ENCODE assay signal across 8 cellular contexts in the genomic region with DNA sequence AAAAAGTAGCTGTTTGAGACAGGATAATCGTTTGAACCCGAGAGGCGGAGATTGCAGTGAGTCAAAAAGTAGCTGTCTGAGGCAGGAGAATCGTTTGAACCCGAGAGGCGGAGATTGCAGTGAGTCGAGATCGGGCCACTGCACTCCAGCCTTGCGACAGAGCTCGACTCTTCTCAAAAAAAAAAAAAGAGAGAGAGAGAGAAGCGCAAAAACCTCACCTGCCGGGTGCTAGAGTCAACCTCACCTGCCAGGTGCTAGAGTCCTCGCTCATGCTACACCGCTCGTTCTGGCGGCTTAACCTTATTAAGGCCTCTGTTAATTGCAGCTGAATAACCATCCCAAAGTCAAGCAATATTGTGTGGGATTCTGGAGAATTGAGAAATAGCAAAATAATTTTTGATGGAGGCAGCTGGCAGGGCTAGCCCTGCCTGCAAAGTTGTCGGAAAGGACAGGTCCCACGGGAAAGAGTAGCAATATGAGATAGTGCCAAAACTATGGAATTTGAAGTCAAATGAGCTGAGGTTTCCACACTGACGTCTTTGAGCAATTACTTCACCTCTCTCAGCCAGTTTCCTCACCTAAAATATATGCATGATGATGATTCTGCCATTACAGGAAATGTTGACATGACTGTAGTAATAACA. TPM values are rescaled to one million over a fixed set of nuclear protein-coding genes. Genes with fewer than 3 reads are reported as not detected.
A peak's percentile ranks its signal among the peaks of the same experiment; 100 is the strongest.
DNase-seq lines count a peak whose midpoint lies in the region; ATAC-seq and TF ChIP-seq lines count a peak whose summit lies in the region.

No MANE protein-coding gene starts in this region.

- DNase-seq in DMS53 (lab: John Stamatoyannopoulos, UW) (peak; percentile 86), NCI-H1105 treated with DMSO at 0.1 percent for 48 hours (lab: John Stamatoyannopoulos, UW) (peak; percentile 57), neuronal stem cell (ENCODE audit: low spot score) (no peak), hippocampal formation (lab: John Stamatoyannopoulos, UW) (no peak), NCI-H187 (lab: John Stamatoyannopoulos, UW) (no peak)

- peaks cover 22 to 25% of the 10 kb centered on the region in 2 donors for H3K4me1 ChIP-seq in duodenal mucosa (ENCODE audit: control insufficient read depth in 1 of 2, insufficient read depth in 2 of 2, low read length in 2 of 2)
- peaks cover 13 to 17% of the 10 kb centered on the region in 2 donors for H3K4me1 ChIP-seq in neuronal stem cell (ENCODE audit: control insufficient read depth in 2 of 2, insufficient read depth in 1 of 2, low read depth in 1 of 2, low read length in 2 of 2)

- no peak for TF ChIP-seq POLR2A in GM18505 (IDR thresholded peaks at IDR 0.05; ENCODE audit: borderline replicate concordance, extremely low read depth, insufficient read depth, insufficient read length)

- H3K27ac ChIP-seq in duodenal mucosa (ENCODE audit: low read depth, low read length) (no peak overlapping the region), neuronal stem cell (replicated peaks; ENCODE audit: low read length) (no peak overlapping the region)

- H3K4ac ChIP-seq in neuronal stem cell (ENCODE audit: low read length) = no peak overlapping the region

- ATAC-seq in GM18858 (IDR thresholded peaks at IDR 0.05; ENCODE audit: unreplicated experiment) (no peak), GM18505 (IDR thresholded peaks at IDR 0.05; ENCODE audit: unreplicated experiment) (no peak)

- no peak overlapping the region for H3K14ac ChIP-seq in neuronal stem cell (ENCODE audit: low read length)

- H3K23ac ChIP-seq in neuronal stem cell (ENCODE audit: low read depth, low read length, poor library complexity) = no peak overlapping the region

- H3K36me3 ChIP-seq in duodenal mucosa (ENCODE audit: control insufficient read depth in 1 of 2, insufficient read depth in 2 of 2, low read length in 2 of 2) (no peaks in the 10 kb centered on the region), neuronal stem cell (replicated peaks in 1 of 2; ENCODE audit: control insufficient read depth in 2 of 2, insufficient read depth in 2 of 2, low read length in 2 of 2) (no peaks in the 10 kb centered on the region)

- WGBS in neuronal stem cell (ENCODE audit: extremely low coverage in 2 of 2, insufficient read length in 2 of 2, insufficient replicate concordance in 1 of 2), 2 donors = no CpG with 5 or more reads among the region's 19 CpGs

- H3K27me3 ChIP-seq in duodenal mucosa (ENCODE audit: control insufficient read depth in 1 of 2, insufficient read depth in 2 of 2, low read length in 2 of 2) = no peaks in the 10 kb centered on the region
- peaks cover 0 to 11% (median 2%) of the 10 kb centered on the region in 3 experiments for H3K27me3 ChIP-seq in neuronal stem cell (ENCODE audit: control insufficient read depth in 3 of 3, insufficient read depth in 3 of 3, low read depth in 1 of 3, low read length in 3 of 3)

- peak overlapping the region; percentile 38 for H3K4me2 ChIP-seq in neuronal stem cell (ENCODE audit: insufficient read depth, low read length, poor library complexity, severe bottlenecking)

- H3K9ac ChIP-seq in duodenal mucosa (ENCODE audit: low read depth in 1 of 2, low read length in 2 of 2) (peak overlapping the region; percentile 3 to 61), neuronal stem cell (ENCODE audit: low read depth, low read length, poor library complexity) (no peak overlapping the region)

- no peak overlapping the region for H2BK120ac ChIP-seq in neuronal stem cell (ENCODE audit: low read depth, low read length)

- no peaks in the 10 kb centered on the region for H3K9me3 ChIP-seq in duodenal mucosa (ENCODE audit: control insufficient read depth in 1 of 2, low read length in 2 of 2)
- peaks cover 0 to 2% of the 10 kb centered on the region in 2 donors for H3K9me3 ChIP-seq in neuronal stem cell (replicated peaks in 1 of 2; ENCODE audit: control insufficient read depth in 2 of 2, insufficient read depth in 1 of 2, low read depth in 1 of 2, low read length in 2 of 2)

- H2BK15ac ChIP-seq in neuronal stem cell (ENCODE audit: low read length) = no peak overlapping the region

- no peak overlapping the region for H2AK5ac ChIP-seq in neuronal stem cell (ENCODE audit: low read depth, low read length)

- H3K4me3 ChIP-seq in duodenal mucosa (ENCODE audit: low read depth in 1 of 2, low read length in 2 of 2) (peak overlapping the region; percentile 87 to 95), neuronal stem cell (ENCODE audit: low read length in 2 of 2) (peak overlapping the region in 1 of 2 donors; percentile 93)

- H4K8ac ChIP-seq in neuronal stem cell (ENCODE audit: low read depth, low read length) = no peak overlapping the region

- H2BK12ac ChIP-seq in neuronal stem cell (ENCODE audit: low read length) = no peak overlapping the region

- H3K79me1 ChIP-seq in neuronal stem cell (ENCODE audit: low read depth, low read length) = no peaks in the 10 kb centered on the region

- H3K18ac ChIP-seq in neuronal stem cell (ENCODE audit: low read length) = no peak overlapping the region

- H2AFZ ChIP-seq in neuronal stem cell (ENCODE audit: low read length) = peak overlapping the region; percentile 98

- no peak overlapping the region for H2BK5ac ChIP-seq in neuronal stem cell (ENCODE audit: low read length)

- no peak overlapping the region for H4K91ac ChIP-seq in neuronal stem cell (ENCODE audit: low read depth, low read length, poor library complexity)

RNA-seq across cellular contexts. Expression of a gene that starts 0.6 kb away (rescaled TPM):
- 46.2 TPM for polyA plus RNA-seq in neuronal stem cell (2013, experiment 1 of 2)
- 49.2 TPM for polyA plus RNA-seq in neuronal stem cell (2013, experiment 2 of 2)

RNA-seq across cellular contexts. Expression of a gene that starts 26.0 kb away (rescaled TPM):
- polyA plus RNA-seq in neuronal stem cell (2013, experiment 1 of 2) = 77.9 TPM
- 78.9 TPM for polyA plus RNA-seq in neuronal stem cell (2013, experiment 2 of 2)

RNA-seq across cellular contexts. Expression of a gene that starts 31.2 kb away (rescaled TPM):
- polyA plus RNA-seq in neuronal stem cell (2013, experiment 1 of 2) = 5,551 TPM
- polyA plus RNA-seq in neuronal stem cell (2013, experiment 2 of 2) = 5,737 TPM

Comparison
In these comparisons a context has a peak if more than half of its experiments do, and no peak if none do; other contexts are left out.
1. DNase-seq: peak in DMS53 (single experiment) and NCI-H1105 treated with DMSO at 0.1 percent for 48 hours (single experiment); none in neuronal stem cell (single experiment), hippocampal formation (0 of 2) and NCI-H187 (0 of 2).